ENCODE assay signal across 29 cellular contexts in the genomic region with DNA sequence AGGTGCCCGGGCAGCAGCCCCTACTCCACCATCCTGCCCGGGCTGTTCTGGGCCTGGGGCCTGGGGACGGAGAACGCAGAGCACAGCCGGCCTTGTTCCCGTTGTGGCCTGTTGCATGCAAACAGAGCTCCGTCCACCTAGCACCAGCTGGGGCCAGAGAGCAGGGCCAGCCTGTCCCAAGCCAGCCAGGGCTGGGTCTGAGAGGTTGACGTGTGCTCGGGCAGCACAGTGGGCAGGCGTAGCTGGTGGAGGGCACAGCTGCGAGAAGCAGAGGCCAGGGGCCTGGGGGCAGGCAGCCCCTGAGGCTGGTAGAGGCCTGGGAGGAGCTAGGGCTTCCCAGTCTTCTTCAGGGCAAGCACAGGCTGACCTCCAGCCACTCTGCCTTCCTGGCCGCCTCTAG.
"Had no signal": no experiment of that assay in that cellular context is flagged by ENCODE, and none has a peak within 500 bp of the region (broad histone marks: within the 10 kb centered on the region; RNA-seq: fewer than 3 reads in every experiment).

No MANE protein-coding gene starts in this region.

- H3K27ac ChIP-seq: adrenal gland, body of pancreas, breast epithelium, Peyer's patch, SJSA1, VCaP had no signal

- H3K9ac ChIP-seq: SK-N-SH had no signal

- H3K4me3 ChIP-seq: adrenal gland, body of pancreas, breast epithelium, MG63, Peyer's patch, SJSA1 had no signal

- H3K4me1 ChIP-seq: adrenal gland, breast epithelium, Peyer's patch had no signal

- ATAC-seq: activated T-cell treated with anti-CD3 and anti-CD28 coated beads, Interleukin-2, amount 50 U/mL, for 4 hours; body of pancreas; PC-3; T-cell; T-helper 17 cell had no signal

- DNase-seq: activated B cell treated with CpG ODN at 0.5 μM for 24 hours; activated CD4-positive, alpha-beta memory T cell treated with anti-CD3 and anti-CD28 coated beads for 36 hours; activated CD4-positive, alpha-beta T cell treated with anti-CD3 and anti-CD28 coated beads for 4 hours; activated CD4-positive, alpha-beta T cell treated with anti-CD3 and anti-CD28 coated beads, Interleukin-2, amount 50 U/mL, for 1 hour; activated CD4-positive, CD25-positive, alpha-beta regulatory T cell treated with anti-CD3 and anti-CD28 coated beads, Interleukin-2, amount 50 U/mL, for 72 hours; activated CD8-positive, alpha-beta memory T cell treated with anti-CD3 and anti-CD28 coated beads, Interleukin-2, amount 50 U/mL, for 4 hours; activated gamma-delta T cell treated with Interleukin-2 at 50 U/mL for 16 hours; activated naive CD4-positive, alpha-beta T cell treated with anti-CD3 and anti-CD28 coated beads for 36 hours; activated T-cell treated with anti-CD3 and anti-CD28 coated beads for 4 hours; activated T-cell treated with anti-CD3 and anti-CD28 coated beads, Interleukin-2, amount 50 U/mL, for 4 hours; adrenal gland; Kasumi-1; MG63; MV-4-11; NCI-H1092; NCI-H1436 treated with DMSO at 0.1 percent for 48 hours; NCI-H1694 treated with DMSO at 0.1 percent for 48 hours; NCI-H524 treated with DMSO at 0.1 percent for 48 hours; NCI-H748 treated with DMSO at 0.1 percent for 48 hours; NK-92 treated with Interleukin-12 subunit alpha and Interleukin-12 subunit beta, amount 100 ng/mL, for 24 hours; PC-3; Peyer's patch; SK-N-SH; T-cell; T-helper 17 cell had no signal

- H3K36me3 ChIP-seq: adrenal gland, breast epithelium, MG63, Peyer's patch had no signal

- H3K4me2 ChIP-seq: SK-N-SH had no signal

- H3K9me3 ChIP-seq: adrenal gland, body of pancreas, breast epithelium, MG63, Peyer's patch, SJSA1, SK-N-SH had no signal

- H3K27me3 ChIP-seq: adrenal gland, body of pancreas, breast epithelium, MG63, Peyer's patch, SJSA1 had no signal
